ENCODE assay signal across 21 cellular contexts in the genomic region with DNA sequence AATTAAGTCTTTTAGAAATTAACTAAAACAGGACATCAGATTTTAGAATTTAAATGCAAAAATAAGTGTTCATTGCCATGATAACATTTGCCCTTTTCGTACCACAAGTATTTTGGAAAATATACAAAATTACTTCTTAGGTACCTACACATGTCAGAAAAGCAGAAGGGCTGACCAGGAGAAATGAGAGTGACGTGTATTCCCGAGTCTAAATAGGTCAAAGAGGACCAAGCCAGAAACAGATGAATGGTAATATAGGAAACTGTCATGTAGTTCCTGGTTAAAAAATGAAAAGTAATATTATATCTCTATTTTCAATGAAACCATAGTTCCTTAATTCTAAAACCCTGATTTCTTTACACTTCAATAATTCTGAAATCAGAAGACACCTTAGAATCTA.
DNase-seq lines count a peak whose midpoint lies in the region; ATAC-seq and TF ChIP-seq lines count a peak whose summit lies in the region.
"Had no signal": no experiment of that assay in that cellular context is flagged by ENCODE, and none has a peak within 500 bp of the region (broad histone marks: within the 10 kb centered on the region; RNA-seq: fewer than 3 reads in every experiment).

No MANE protein-coding gene starts in this region.

- POLR2A ChIA-PET in CD8-positive, alpha-beta T cell (lab: Charles Lee), result interaction anchor here (0.7 kb wide), 1 partner anchor 8 kb away, joined by 3 read pairs; no protein-coding TSS in a partner anchor
- POLR2A ChIA-PET in activated CD8-positive, alpha-beta T cell treated with anti-CD3 and anti-CD28 coated beads, Interleukin-2, amount 10 ng/mL, durations not matched to agents 7 days and 5 days (lab: Charles Lee), result interaction anchor here (1.0 to 2.5 kb wide), 2 partner anchors 11 to 14 kb away, joined by 3 to 11 read pairs; no protein-coding TSS in a partner anchor
- POLR2A ChIA-PET in naive thymus-derived CD4-positive, alpha-beta T cell (lab: Charles Lee), result interaction anchor here (0.7 to 0.9 kb wide), 2 partner anchors 10 to 11 kb away, joined by 3 read pairs; no protein-coding TSS in a partner anchor

- peaks cover 45% of the 10 kb centered on the region for H3K4me1 Mint-ChIP-seq in T-helper 2 cell treated with Interferon-gamma antibody and Interleukin-4, amounts not matched to agents 5 μg/mL and 100 μg/mL, for 36 hours (ENCODE audit: low read depth)
- peaks cover 81% of the 10 kb centered on the region for H3K4me1 Mint-ChIP-seq in CD8-positive, alpha-beta T cell (ENCODE audit: low read depth)
- H3K4me1 Mint-ChIP-seq in activated CD8-positive, alpha-beta T cell treated with anti-CD3 and anti-CD28 coated beads, Interleukin-2, amount 10 ng/mL, durations not matched to agents 7 days and 5 days (ENCODE audit: low read depth), result peaks cover 66% of the 10 kb centered on the region
- peaks cover 56 to 90% (median 85%) of the 10 kb centered on the region in 7 donors for H3K4me1 Mint-ChIP-seq in naive thymus-derived CD4-positive, alpha-beta T cell

- ATAC-seq in CD8-positive, alpha-beta T cell, result no peak
- no peak for ATAC-seq in activated CD8-positive, alpha-beta T cell treated with anti-CD3 and anti-CD28 coated beads, Interleukin-2, amount 10 ng/mL, durations not matched to agents 7 days and 5 days
- no peak for ATAC-seq in naive thymus-derived CD4-positive, alpha-beta T cell
- no peak for ATAC-seq in GM21390 (IDR thresholded peaks at IDR 0.05; ENCODE audit: unreplicated experiment)
- ATAC-seq: WTC11 had no signal

- no peaks in the 10 kb centered on the region for H3K27me3 Mint-ChIP-seq in T-helper 2 cell treated with Interferon-gamma antibody and Interleukin-4, amounts not matched to agents 5 μg/mL and 100 μg/mL, for 36 hours (ENCODE audit: low read depth)
- no peaks in the 10 kb centered on the region for H3K27me3 Mint-ChIP-seq in CD8-positive, alpha-beta T cell (ENCODE audit: low read depth)
- H3K27me3 Mint-ChIP-seq in activated CD8-positive, alpha-beta T cell treated with anti-CD3 and anti-CD28 coated beads, Interleukin-2, amount 10 ng/mL, durations not matched to agents 7 days and 5 days (ENCODE audit: low read depth), result no peaks in the 10 kb centered on the region
- no peaks in the 10 kb centered on the region for H3K27me3 Mint-ChIP-seq in naive thymus-derived CD4-positive, alpha-beta T cell

- intact Hi-C loops in CD8-positive, alpha-beta T cell (cut with DNase I, micrococcal nuclease), result loop anchor here in 1 of 2 experiments (2.0 kb wide), 1 partner anchor 36 kb away; no protein-coding TSS in a partner anchor
- intact Hi-C loops in naive thymus-derived CD4-positive, alpha-beta T cell (cut with micrococcal nuclease), result loop anchor here in 1 of 2 donors (1.0 kb wide), 2 partner anchors 17 to 74 kb away; no protein-coding TSS in a partner anchor

- peaks cover 6% of the 10 kb centered on the region for H3K36me3 ChIP-seq in CD8-positive, alpha-beta T cell (ENCODE audit: insufficient read depth, low read length)
- H3K36me3 ChIP-seq in naive thymus-derived CD4-positive, alpha-beta T cell (ENCODE audit: control insufficient read depth in 2 of 3, insufficient read depth in 3 of 3, low read length in 3 of 3), result no peaks in the 10 kb centered on the region
- H3K36me3 ChIP-seq: adrenal gland, BE2C, sigmoid colon, stomach had no signal

- CTCF ChIA-PET in CD8-positive, alpha-beta T cell (lab: Charles Lee), result interaction anchor here (0.7 to 1.9 kb wide), 2 partner anchors 17 to 46 kb away, joined by 4 to 7 read pairs; no protein-coding TSS in a partner anchor
- CTCF ChIA-PET in activated CD8-positive, alpha-beta T cell treated with anti-CD3 and anti-CD28 coated beads, Interleukin-2, amount 10 ng/mL, durations not matched to agents 7 days and 5 days (lab: Charles Lee), result interaction anchor here (1.2 to 8.5 kb wide), 3 partner anchors 9 to 54 kb away, joined by 3 to 72 read pairs (median 4); no protein-coding TSS in a partner anchor
- CTCF ChIA-PET in naive thymus-derived CD4-positive, alpha-beta T cell (lab: Charles Lee), result no interaction called here

- H3K4me1 ChIP-seq in CD8-positive, alpha-beta T cell (ENCODE audit: insufficient read depth, low read length), result peaks cover 66% of the 10 kb centered on the region
- H3K4me1 ChIP-seq in naive thymus-derived CD4-positive, alpha-beta T cell (ENCODE audit: control insufficient read depth in 2 of 2, insufficient read depth in 2 of 2, low read length in 2 of 2), result peaks cover 34 to 59% of the 10 kb centered on the region in 2 donors
- H3K4me1 ChIP-seq: adrenal gland, BE2C, sigmoid colon, stomach had no signal

- no peak for DNase-seq in T-helper 2 cell treated with Interferon-gamma antibody and Interleukin-4, amounts not matched to agents 5 μg/mL and 100 μg/mL, for 36 hours (ENCODE audit: low spot score)
- DNase-seq in T-helper 2 cell (no peak), SIG-M5 (lab: John Stamatoyannopoulos, UW) (no peak), NCI-H748 treated with DMSO at 0.1 percent for 48 hours (lab: John Stamatoyannopoulos, UW) (no peak)
- DNase-seq in CD8-positive, alpha-beta T cell, result no peak
- DNase-seq in activated CD8-positive, alpha-beta T cell treated with anti-CD3 and anti-CD28 coated beads, Interleukin-2, amount 10 ng/mL, durations not matched to agents 7 days and 5 days, result no peak
- no peak for DNase-seq in naive thymus-derived CD4-positive, alpha-beta T cell
- DNase-seq: 8988T, adrenal gland, BE2C, dorsolateral prefrontal cortex, Karpas-422, kidney, NCI-H1092 treated with DMSO at 0.1 percent for 48 hours, NCI-H2081, NCI-H510A, sigmoid colon, stomach had no signal

- H3K4me3 ChIP-seq in CD8-positive, alpha-beta T cell (ENCODE audit: low read depth, low read length), result no peak overlapping the region
- peak overlapping the region; percentile 30 for H3K4me3 ChIP-seq in naive thymus-derived CD4-positive, alpha-beta T cell (ENCODE audit: low read length)
- H3K4me3 ChIP-seq: dorsolateral prefrontal cortex, sigmoid colon, stomach had no signal

- H3K27ac ChIP-seq in CD8-positive, alpha-beta T cell (ENCODE audit: low read depth, low read length), result peak overlapping the region; percentile 19
- peak overlapping the region; percentile 41 for H3K27ac ChIP-seq in naive thymus-derived CD4-positive, alpha-beta T cell (ENCODE audit: low read depth, low read length)
- H3K27ac ChIP-seq: adrenal gland, dorsolateral prefrontal cortex, parathyroid adenoma, sigmoid colon, stomach had no signal

- H3K27me3 ChIP-seq in CD8-positive, alpha-beta T cell (ENCODE audit: insufficient read depth, low read length), result no peaks in the 10 kb centered on the region
- H3K27me3 ChIP-seq in naive thymus-derived CD4-positive, alpha-beta T cell (ENCODE audit: control insufficient read depth in 2 of 2, insufficient read depth in 2 of 2, low read length in 2 of 2), result no peaks in the 10 kb centered on the region
- H3K27me3 ChIP-seq: adrenal gland, BE2C, dorsolateral prefrontal cortex, sigmoid colon, stomach had no signal

- H3K9me3 Mint-ChIP-seq in T-helper 2 cell treated with Interferon-gamma antibody and Interleukin-4, amounts not matched to agents 5 μg/mL and 100 μg/mL, for 36 hours, result no peaks in the 10 kb centered on the region
- no peaks in the 10 kb centered on the region for H3K9me3 Mint-ChIP-seq in CD8-positive, alpha-beta T cell
- no peaks in the 10 kb centered on the region for H3K9me3 Mint-ChIP-seq in activated CD8-positive, alpha-beta T cell treated with anti-CD3 and anti-CD28 coated beads, Interleukin-2, amount 10 ng/mL, durations not matched to agents 7 days and 5 days (ENCODE audit: insufficient read depth)
- H3K9me3 Mint-ChIP-seq in naive thymus-derived CD4-positive, alpha-beta T cell, result peaks cover 0 to 3% (median 0%) of the 10 kb centered on the region in 11 donors
- H3K9me3 Mint-ChIP-seq: WTC11 had no signal

- peaks cover 4% of the 10 kb centered on the region for H3K36me3 Mint-ChIP-seq in T-helper 2 cell treated with Interferon-gamma antibody and Interleukin-4, amounts not matched to agents 5 μg/mL and 100 μg/mL, for 36 hours (ENCODE audit: low read depth)
- H3K36me3 Mint-ChIP-seq in CD8-positive, alpha-beta T cell, result peaks cover 52% of the 10 kb centered on the region
- H3K36me3 Mint-ChIP-seq in activated CD8-positive, alpha-beta T cell treated with anti-CD3 and anti-CD28 coated beads, Interleukin-2, amount 10 ng/mL, durations not matched to agents 7 days and 5 days (ENCODE audit: low read depth), result peaks cover 28% of the 10 kb centered on the region
- H3K36me3 Mint-ChIP-seq in naive thymus-derived CD4-positive, alpha-beta T cell, result peaks cover 10 to 39% (median 18%) of the 10 kb centered on the region in 5 donors
- H3K36me3 Mint-ChIP-seq: WTC11 had no signal

- H3K4me3 Mint-ChIP-seq in T-helper 2 cell treated with Interferon-gamma antibody and Interleukin-4, amounts not matched to agents 5 μg/mL and 100 μg/mL, for 36 hours, result peak overlapping the region; percentile 70
- H3K4me3 Mint-ChIP-seq in CD8-positive, alpha-beta T cell, result peak overlapping the region; percentile 85
- H3K4me3 Mint-ChIP-seq in activated CD8-positive, alpha-beta T cell treated with anti-CD3 and anti-CD28 coated beads, Interleukin-2, amount 10 ng/mL, durations not matched to agents 7 days and 5 days, result peak overlapping the region; percentile 76
- peak overlapping the region in 7 of 10 donors; percentile 75 to 89 (median 78) for H3K4me3 Mint-ChIP-seq in naive thymus-derived CD4-positive, alpha-beta T cell
- H3K4me3 Mint-ChIP-seq: WTC11 had no signal

- TF ChIP-seq CTCF in CD8-positive, alpha-beta T cell (IDR thresholded peaks at IDR 0.05), result no peak

- H3K9me3 ChIP-seq in CD8-positive, alpha-beta T cell (ENCODE audit: low read length), result no peaks in the 10 kb centered on the region
- H3K9me3 ChIP-seq in naive thymus-derived CD4-positive, alpha-beta T cell (ENCODE audit: control insufficient read depth in 2 of 3, low read length in 3 of 3), result no peaks in the 10 kb centered on the region
- H3K9me3 ChIP-seq: BE2C, sigmoid colon, stomach had no signal

- peak overlapping the region; percentile 82 for H3K27ac Mint-ChIP-seq in T-helper 2 cell treated with Interferon-gamma antibody and Interleukin-4, amounts not matched to agents 5 μg/mL and 100 μg/mL, for 36 hours
- H3K27ac Mint-ChIP-seq in CD8-positive, alpha-beta T cell, result peak overlapping the region; percentile 91
- peak overlapping the region; percentile 92 for H3K27ac Mint-ChIP-seq in activated CD8-positive, alpha-beta T cell treated with anti-CD3 and anti-CD28 coated beads, Interleukin-2, amount 10 ng/mL, durations not matched to agents 7 days and 5 days
- H3K27ac Mint-ChIP-seq in naive thymus-derived CD4-positive, alpha-beta T cell, result peak overlapping the region in 6 of 9 donors; percentile 82 to 94 (median 86)
- H3K27ac Mint-ChIP-seq: WTC11 had no signal
